8 cellular contexts compared by ENCODE assay signal in genomic region chr1:156601122-156601830, GRCh38.
DNase-seq lines count a peak whose midpoint lies in the region; ATAC-seq and TF ChIP-seq lines count a peak whose summit lies in the region.

Gene GPATCH4, minus strand, starts transcription at chr1:156601479.

- H3K27me3 ChIP-seq in GM06990 (replicated peaks; ENCODE audit: control insufficient read depth, insufficient read depth, low read length) (no peaks in the 10 kb centered on the region), layer of hippocampus (ENCODE audit: control insufficient read depth, insufficient read depth, low read length) (no peaks in the 10 kb centered on the region)

- DNase-seq in GM06990 (ENCODE audit: extremely low read depth, insufficient read length) = peak; percentile 82
- peak; percentile 79 to 84 for DNase-seq in NCI-H524 (lab: John Stamatoyannopoulos, UW)
- DNase-seq in activated CD4-positive, alpha-beta T cell treated with anti-CD3 and anti-CD28 coated beads for 4 hours = peak; percentile 76 to 77
- peak; percentile 49 to 71 (median 60) for DNase-seq in stimulated activated CD4-positive, alpha-beta T cell treated with anti-CD3 and anti-CD28 coated beads, Interleukin-1b, Interleukin-23, amount 100 ng/mL, for 24 hours (ENCODE audit: low read depth in 4 of 4, low spot score in 1 of 4)

- H3K36me3 ChIP-seq in GM06990 (ENCODE audit: control insufficient read depth, insufficient read depth, low read length) = peaks cover 10% of the 10 kb centered on the region

- ATAC-seq in HG03139 (IDR thresholded peaks at IDR 0.05; ENCODE audit: unreplicated experiment) (peak; percentile 46), HG02973 (IDR thresholded peaks at IDR 0.05; ENCODE audit: unreplicated experiment) (no peak)

- TF ChIP-seq CTCF in GM06990 (IDR thresholded peaks at IDR 0.05; ENCODE audit: insufficient read depth, low read length, poor library complexity, severe bottlenecking) = no peak

- H3K4me3 ChIP-seq in GM06990 (replicated peaks; ENCODE audit: low read depth, low read length) = peak within 1 kb of the TSS; percentile 80

- peak within 1 kb of the TSS; percentile 89 for H3K27ac ChIP-seq in cingulate gyrus (ENCODE audit: low read depth, low read length)
- peak within 1 kb of the TSS; percentile 82 for H3K27ac ChIP-seq in layer of hippocampus (ENCODE audit: low read depth, low read length)
